ENCODE assay signal across 25 cellular contexts in the genomic region with DNA sequence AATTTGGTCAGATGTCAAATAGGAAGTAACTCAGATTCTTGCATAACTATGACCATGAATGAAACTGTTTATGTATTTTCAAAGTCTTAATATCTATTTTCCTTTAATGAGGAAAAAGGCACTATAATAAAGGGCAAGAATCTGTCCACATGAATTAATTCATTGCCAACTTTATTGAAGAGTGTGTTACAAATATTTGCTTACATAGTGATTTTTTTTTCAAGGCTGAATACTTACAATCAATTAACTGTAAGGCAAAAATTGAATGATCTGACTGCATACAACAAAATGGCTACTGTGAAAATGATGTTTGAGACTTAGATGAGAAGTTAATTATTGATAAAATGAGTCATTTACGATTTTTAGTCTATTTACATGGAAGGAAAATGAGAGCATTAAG.
A peak's percentile ranks its signal among the peaks of the same experiment; 100 is the strongest.
DNase-seq lines count a peak whose midpoint lies in the region; ATAC-seq, FAIRE-seq and TF ChIP-seq lines count a peak whose summit lies in the region.
"Had no signal": no experiment of that assay in that cellular context is flagged by ENCODE, and none has a peak within 500 bp of the region (broad histone marks: within the 10 kb centered on the region; RNA-seq: fewer than 3 reads in every experiment).

No MANE protein-coding gene starts in this region.

- FAIRE-seq in A204.1 (lab: Jason Lieb, UNC): peak; percentile 25
- FAIRE-seq: GM12878, GM12892, GM18507 had no signal

- H3K36me3 ChIP-seq in IMR-90 (ENCODE audit: control insufficient read depth, insufficient read depth, low read length) (no peaks in the 10 kb centered on the region), A673 (ENCODE audit: insufficient read depth, low read length, poor library complexity, severe bottlenecking) (no peaks in the 10 kb centered on the region)
- H3K36me3 ChIP-seq: BE2C, BLaER1 had no signal

- H2AFZ ChIP-seq in IMR-90 (replicated peaks; ENCODE audit: low read length, poor library complexity): no peak overlapping the region

- no peak overlapping the region for H2BK5ac ChIP-seq in IMR-90 (ENCODE audit: low read depth, low read length, poor library complexity, severe bottlenecking)

- H3K14ac ChIP-seq in IMR-90 (replicated peaks; ENCODE audit: low read depth, low read length): no peak overlapping the region

- H2BK15ac ChIP-seq in IMR-90 (ENCODE audit: low read depth, low read length): no peak overlapping the region

- no peak for TF ChIP-seq CTCF in IMR-90 (conservative IDR thresholded peaks at IDR 0.05; ENCODE audit: low read depth, low read length)
- TF ChIP-seq CTCF in A673 (conservative IDR thresholded peaks at IDR 0.05; ENCODE audit: low read depth, low read length): no peak

- no peak for TF ChIP-seq RAD21 in IMR-90 (IDR thresholded peaks at IDR 0.05; ENCODE audit: low read length)

- no peak overlapping the region for H3K4ac ChIP-seq in IMR-90 (ENCODE audit: low read depth, low read length)

- H3K56ac ChIP-seq in IMR-90 (ENCODE audit: extremely low read depth, insufficient read depth, low read length): no peak overlapping the region

- ATAC-seq in IMR-90 (ENCODE audit: low read depth): no peak
- no peak for ATAC-seq in GM19397 (IDR thresholded peaks at IDR 0.05; ENCODE audit: unreplicated experiment)
- ATAC-seq: GM12878 had no signal

- no peak overlapping the region for H2AK5ac ChIP-seq in IMR-90 (ENCODE audit: low read depth, low read length)

- intact Hi-C loops in IMR-90 (cut with micrococcal nuclease): no loop called here
- intact Hi-C loops in A673 (cut with micrococcal nuclease; ENCODE audit: unreplicated experiment): no loop called here

- H4K20me1 ChIP-seq in IMR-90 (ENCODE audit: insufficient read depth, low read length): no peaks in the 10 kb centered on the region
- H4K20me1 ChIP-seq: BLaER1 had no signal

- no peak overlapping the region for H4K91ac ChIP-seq in IMR-90 (ENCODE audit: insufficient read depth, low read depth, low read length)

- no peak overlapping the region for H3K18ac ChIP-seq in IMR-90 (ENCODE audit: low read depth, low read length)

- H3K9me3 ChIP-seq in IMR-90 (ENCODE audit: control insufficient read depth, insufficient read depth, low read length) (no peaks in the 10 kb centered on the region; the same call in 1 of the 2 replicates), A673 (ENCODE audit: low read depth, low read length, poor library complexity, severe bottlenecking) (no peaks in the 10 kb centered on the region)
- H3K9me3 ChIP-seq: BE2C had no signal

- H2BK120ac ChIP-seq in IMR-90 (ENCODE audit: low read depth, low read length): no peak overlapping the region

- BruUV-seq in IMR-90 (replicated peaks; lab: Mats Ljungman, UMichigan) (no TSS peak), A673 (replicated peaks; lab: Mats Ljungman, UMichigan) (no TSS peak)

- H3K4me1 ChIP-seq in IMR-90 (ENCODE audit: control insufficient read depth, insufficient read depth, low read length): no peaks in the 10 kb centered on the region
- H3K4me1 ChIP-seq in A673 (ENCODE audit: insufficient read depth, low read length, poor library complexity, severe bottlenecking): no peaks in the 10 kb centered on the region
- H3K4me1 ChIP-seq: BE2C, BLaER1 had no signal

- no CpG with 5 or more reads among the region's 1 CpG for WGBS in IMR-90 (ENCODE audit: extremely low coverage in 2 of 2, insufficient read length in 1 of 2), 2 experiments

- H4K8ac ChIP-seq in IMR-90 (ENCODE audit: low read depth in 2 of 2, low read length in 2 of 2): no peak overlapping the region

- H3K4me3 ChIP-seq in IMR-90 (ENCODE audit: insufficient read depth, low read depth, low read length) (no peak overlapping the region), A673 (ENCODE audit: low read depth, low read length, poor library complexity, severe bottlenecking) (no peak overlapping the region)
- H3K4me3 ChIP-seq: BLaER1, GM12878 had no signal

- H3K27me3 ChIP-seq in IMR-90 (ENCODE audit: control insufficient read depth, insufficient read depth, low read length): no peaks in the 10 kb centered on the region
- H3K27me3 ChIP-seq in A673 (replicated peaks; ENCODE audit: insufficient read depth, low read depth, low read length, poor library complexity): no peaks in the 10 kb centered on the region
- H3K27me3 ChIP-seq: BE2C, BLaER1 had no signal

- H3K27ac ChIP-seq in IMR-90 (ENCODE audit: insufficient read depth, low read length) (no peak overlapping the region), A673 (ENCODE audit: low read depth, low read length, poor library complexity, severe bottlenecking) (no peak overlapping the region)
- H3K27ac ChIP-seq: 22Rv1, BLaER1 had no signal

- TF ChIP-seq POLR2A in IMR-90 (IDR thresholded peaks at IDR 0.05; ENCODE audit: low read depth, low read length): no peak

- POLR2A ChIA-PET in IMR-90 (lab: Charles Lee; ENCODE audit: unreplicated experiment): no interaction called here
- POLR2A ChIA-PET in A673 (lab: Charles Lee; ENCODE audit: low non-redundant PET): no interaction called here

- H3K23ac ChIP-seq in IMR-90 (ENCODE audit: low read depth, low read length): no peak overlapping the region

- no peak overlapping the region for H2AK9ac ChIP-seq in IMR-90 (replicated peaks; ENCODE audit: low read depth, low read length, poor library complexity)

- CTCF ChIA-PET in IMR-90 (lab: Yijun Ruan, JAX): no interaction called here
- CTCF ChIA-PET in A673 (lab: Charles Lee): no interaction called here

- dilution Hi-C loops in IMR-90 (cut with HindIII; ENCODE audit: low sequenced_read_pairs, unreplicated experiment): no loop called here

- H4K5ac ChIP-seq in IMR-90 (ENCODE audit: low read depth, low read length): no peak overlapping the region

- in situ Hi-C loops in IMR-90 (cut with MboI; ENCODE audit: low sequenced_read_pairs): no loop called here

- no peak overlapping the region for H3K4me2 ChIP-seq in IMR-90 (ENCODE audit: low read depth, low read length)
- H3K4me2 ChIP-seq: BLaER1 had no signal

- no peaks in the 10 kb centered on the region for H3K9me1 ChIP-seq in IMR-90 (ENCODE audit: insufficient read depth, low read length)

- H2BK20ac ChIP-seq in IMR-90 (ENCODE audit: low read depth, low read length): no peak overlapping the region

- DNase-seq in DMS53 (lab: John Stamatoyannopoulos, UW): peak; percentile 23
- no peak for DNase-seq in DMS53 treated with DMSO at 0.1 percent for 48 hours (lab: John Stamatoyannopoulos, UW; ENCODE audit: unreplicated experiment)
- DNase-seq in IMR-90: no peak
- peak; percentile 2 for DNase-seq in renal cortical epithelial cell (ENCODE audit: low read depth)
- no peak for DNase-seq in A673 (ENCODE audit: low spot score)
- DNase-seq: ACHN; BE2C; C1 segment of cervical spinal cord; CD4-positive, alpha-beta memory T cell; CD4-positive, CD25-positive, alpha-beta regulatory T cell; CD8-positive, alpha-beta memory T cell; COR-L47; DMS 273 treated with DMSO at 0.1 percent for 48 hours; DMS153; DMS79; DND-41; EL; GDM1 had no signal

- H3K79me1 ChIP-seq in IMR-90 (ENCODE audit: low read depth in 1 of 2, low read length in 2 of 2): no peaks in the 10 kb centered on the region

- no peak overlapping the region for H3K9ac ChIP-seq in IMR-90 (ENCODE audit: low read depth, low read length)
- H3K9ac ChIP-seq: BLaER1 had no signal

TF ChIP-seq in IMR-90, 13 proteins besides CTCF, POLR2A, EP300 and RAD21:
- TF ChIP-seq MAFK (IDR thresholded peaks at IDR 0.05; ENCODE audit: low read depth, low read length) (peak; percentile 50; the same call in 1 of the 2 replicates), MAZ (IDR thresholded peaks at IDR 0.05; ENCODE audit: borderline replicate concordance, low read depth, low read length) (no peak)

Comparison
In these comparisons a context has a peak if more than half of its experiments do, and no peak if none do; other contexts are left out.
1. DNase-seq: peak in DMS53 (single experiment) and renal cortical epithelial cell (single experiment); none in DMS53 treated with DMSO at 0.1 percent for 48 hours (single experiment), IMR-90 (single experiment) and A673 (single experiment).